Comparison of ENCODE assay signal across 16 cellular contexts in the genomic region with DNA sequence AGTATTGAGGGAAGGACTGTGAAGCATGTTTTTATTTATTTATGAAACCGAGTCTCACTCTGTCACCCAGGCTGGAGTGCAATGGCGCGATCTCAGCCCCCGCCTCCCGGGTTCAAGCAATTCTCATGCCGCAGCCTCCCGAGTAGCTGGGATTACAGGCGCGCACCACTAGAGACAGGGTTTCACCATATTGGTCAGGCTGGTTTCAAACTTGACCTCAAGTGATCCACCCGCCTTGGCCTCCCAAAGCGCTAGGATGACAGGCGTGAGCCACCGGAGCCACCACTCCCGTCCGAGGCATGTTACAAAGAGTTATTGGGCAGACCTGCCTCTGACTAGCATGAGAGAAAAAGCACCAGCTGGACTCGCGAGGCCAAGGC. TPM values are rescaled to one million over a fixed set of nuclear protein-coding genes. Genes with fewer than 3 reads are reported as not detected.
DNase-seq lines count a peak whose midpoint lies in the region; ATAC-seq and TF ChIP-seq lines count a peak whose summit lies in the region.
"Had no signal": no experiment of that assay in that cellular context is flagged by ENCODE, and none has a peak within 500 bp of the region (broad histone marks: within the 10 kb centered on the region; RNA-seq: fewer than 3 reads in every experiment).

No MANE protein-coding gene starts in this region.

- no peaks in the 10 kb centered on the region for H3K9me2 ChIP-seq in hepatocyte (replicated peaks; ENCODE audit: insufficient read depth)
- H3K9me2 ChIP-seq: SK-N-SH had no signal

- no peak for ATAC-seq in activated naive CD8-positive, alpha-beta T cell treated with anti-CD3 and anti-CD28 coated beads, Interleukin-2, amount 10 ng/mL, durations not matched to agents 7 days and 5 days (ENCODE audit: low read depth)
- ATAC-seq in left cardiac atrium: no peak

- H3K9me3 ChIP-seq in CD8-positive, alpha-beta memory T cell (ENCODE audit: low read length): no peaks in the 10 kb centered on the region
- no peaks in the 10 kb centered on the region for H3K9me3 ChIP-seq in HEK293 (ENCODE audit: control insufficient read depth, insufficient read depth, low read depth, low read length)
- H3K9me3 ChIP-seq in hepatocyte (ENCODE audit: low read depth): no peaks in the 10 kb centered on the region
- H3K9me3 ChIP-seq: Caco-2, HAP-1, SK-N-SH had no signal

- TF ChIP-seq CTCF in HEK293 (tag by site-specific recombination; IDR thresholded peaks at IDR 0.05) (no peak), neural crest cell (conservative IDR thresholded peaks at IDR 0.05) (no peak), hepatocyte (IDR thresholded peaks at IDR 0.05; ENCODE audit: poor library complexity) (no peak)

- peaks cover 11% of the 10 kb centered on the region for H3K36me3 ChIP-seq in CD8-positive, alpha-beta memory T cell (ENCODE audit: insufficient read depth, low read length)
- H3K36me3 ChIP-seq in HEK293 (ENCODE audit: control insufficient read depth in 2 of 2, insufficient read depth in 1 of 2, low read length in 2 of 2) (peaks cover 20 to 63% of the 10 kb centered on the region in 2 experiments), hepatocyte (replicated peaks; ENCODE audit: insufficient read depth, low read depth) (no peaks in the 10 kb centered on the region)

- H3K4me1 Mint-ChIP-seq in CD8-positive, alpha-beta memory T cell: peaks cover 24 to 43% (median 30%) of the 10 kb centered on the region in 3 donors
- H3K4me1 Mint-ChIP-seq in activated naive CD8-positive, alpha-beta T cell treated with anti-CD3 and anti-CD28 coated beads, Interleukin-2, amount 10 ng/mL, durations not matched to agents 7 days and 5 days: peaks cover 19% of the 10 kb centered on the region
- H3K4me1 Mint-ChIP-seq in neural crest cell: peaks cover 13% of the 10 kb centered on the region

- no peaks in the 10 kb centered on the region for H3K27me3 Mint-ChIP-seq in CD8-positive, alpha-beta memory T cell
- H3K27me3 Mint-ChIP-seq in activated naive CD8-positive, alpha-beta T cell treated with anti-CD3 and anti-CD28 coated beads, Interleukin-2, amount 10 ng/mL, durations not matched to agents 7 days and 5 days: no peaks in the 10 kb centered on the region
- peaks cover 18% of the 10 kb centered on the region for H3K27me3 Mint-ChIP-seq in neural crest cell (ENCODE audit: low read depth)

- WGBS in hepatocyte (ENCODE audit: low lambda C conversion rate, missing lambda C conversion rate): 97% methylated on average over 17 of the region's 17 CpGs

- peak overlapping the region in 1 of 8 donors; percentile 69 for H3K27ac Mint-ChIP-seq in CD8-positive, alpha-beta memory T cell
- peak overlapping the region; percentile 9 for H3K27ac Mint-ChIP-seq in activated naive CD8-positive, alpha-beta T cell treated with anti-CD3 and anti-CD28 coated beads, Interleukin-2, amount 10 ng/mL, durations not matched to agents 7 days and 5 days
- H3K27ac Mint-ChIP-seq in neural crest cell (ENCODE audit: unreplicated experiment): peak overlapping the region; percentile 62
- H3K27ac Mint-ChIP-seq: CD14-positive monocyte had no signal

- DNase-seq in CD8-positive, alpha-beta memory T cell: no peak
- DNase-seq in activated naive CD8-positive, alpha-beta T cell treated with anti-CD3 and anti-CD28 coated beads, Interleukin-2, amount 10 ng/mL, durations not matched to agents 7 days and 5 days: no peak
- no peak for DNase-seq in neural crest cell (ENCODE audit: low read depth, low spot score)
- no peak for DNase-seq in hepatocyte (ENCODE audit: low spot score)
- DNase-seq in left cardiac atrium: no peak
- DNase-seq in AML-193 (lab: John Stamatoyannopoulos, UW): no peak
- DNase-seq: ACHN; Caco-2; NCI-H1694 treated with DMSO at 0.1 percent for 48 hours; NCI-H748 treated with DMSO at 0.1 percent for 48 hours; NK-92 treated with Interleukin-12 subunit alpha and Interleukin-12 subunit beta, amount 100 ng/mL, for 24 hours; Right ventricle myocardium superior; SK-N-SH had no signal

- H3K4me3 ChIP-seq in CD8-positive, alpha-beta memory T cell (ENCODE audit: low read length): no peak overlapping the region
- H3K4me3 ChIP-seq in HEK293 (ENCODE audit: low read depth, low read length) (no peak overlapping the region), hepatocyte (no peak overlapping the region)
- H3K4me3 ChIP-seq: HAP-1 had no signal

- POLR2A ChIA-PET in CD8-positive, alpha-beta memory T cell (lab: Charles Lee): no interaction called here
- POLR2A ChIA-PET in HEK293 (lab: Yijun Ruan, JAX): interaction anchor here (1.0 to 1.8 kb wide), 4 partner anchors 19 to 127 kb away, joined by 3 to 7 read pairs (median 4); a partner anchor contains a TSS
- POLR2A ChIA-PET in activated naive CD8-positive, alpha-beta T cell treated with anti-CD3 and anti-CD28 coated beads, Interleukin-2, amount 10 ng/mL, durations not matched to agents 7 days and 5 days (lab: Charles Lee): no interaction called here

- no peak overlapping the region for H3K4me2 ChIP-seq in hepatocyte
- H3K4me2 ChIP-seq: SK-N-SH had no signal

- no peak overlapping the region for H3K27ac ChIP-seq in CD8-positive, alpha-beta memory T cell (ENCODE audit: low read depth, low read length)
- no peak overlapping the region for H3K27ac ChIP-seq in HEK293 (ENCODE audit: extremely low read depth, low read depth, low read length)
- no peak overlapping the region for H3K27ac ChIP-seq in hepatocyte

- no peaks in the 10 kb centered on the region for H3K9me3 Mint-ChIP-seq in CD8-positive, alpha-beta memory T cell
- H3K9me3 Mint-ChIP-seq in activated naive CD8-positive, alpha-beta T cell treated with anti-CD3 and anti-CD28 coated beads, Interleukin-2, amount 10 ng/mL, durations not matched to agents 7 days and 5 days: no peaks in the 10 kb centered on the region
- no peaks in the 10 kb centered on the region for H3K9me3 Mint-ChIP-seq in neural crest cell
- H3K9me3 Mint-ChIP-seq: CD14-positive monocyte had no signal

- CTCF ChIA-PET in CD8-positive, alpha-beta memory T cell (lab: Charles Lee): no interaction called here
- CTCF ChIA-PET in HEK293 (lab: Yijun Ruan, JAX): interaction anchor here (0.6 kb wide), 1 partner anchor 149 kb away, joined by 4 read pairs; no protein-coding TSS in a partner anchor

- peaks cover 0 to 41% (median 4%) of the 10 kb centered on the region in 3 donors for H3K36me3 Mint-ChIP-seq in CD8-positive, alpha-beta memory T cell
- H3K36me3 Mint-ChIP-seq in activated naive CD8-positive, alpha-beta T cell treated with anti-CD3 and anti-CD28 coated beads, Interleukin-2, amount 10 ng/mL, durations not matched to agents 7 days and 5 days: peaks cover 18% of the 10 kb centered on the region
- peaks cover 9% of the 10 kb centered on the region for H3K36me3 Mint-ChIP-seq in neural crest cell (ENCODE audit: low read depth)

- no peak overlapping the region for H2AFZ ChIP-seq in hepatocyte

- H3K4me3 Mint-ChIP-seq in CD8-positive, alpha-beta memory T cell: peak overlapping the region in 4 of 7 donors; percentile 1 to 54 (median 18)
- no peak overlapping the region for H3K4me3 Mint-ChIP-seq in activated naive CD8-positive, alpha-beta T cell treated with anti-CD3 and anti-CD28 coated beads, Interleukin-2, amount 10 ng/mL, durations not matched to agents 7 days and 5 days
- peak overlapping the region; percentile 80 for H3K4me3 Mint-ChIP-seq in neural crest cell
- H3K4me3 Mint-ChIP-seq: CD14-positive monocyte had no signal

- H3K79me2 ChIP-seq in hepatocyte: peaks cover 40% of the 10 kb centered on the region

- H3K27me3 ChIP-seq in CD8-positive, alpha-beta memory T cell (ENCODE audit: insufficient read depth, low read length, poor library complexity, severe bottlenecking): no peaks in the 10 kb centered on the region
- H3K27me3 ChIP-seq in hepatocyte: no peaks in the 10 kb centered on the region

- H3K4me1 ChIP-seq in CD8-positive, alpha-beta memory T cell (ENCODE audit: insufficient read depth, low read length): peaks cover 37% of the 10 kb centered on the region
- H3K4me1 ChIP-seq in HEK293 (ENCODE audit: control insufficient read depth, insufficient read depth, low read length): peaks cover 4% of the 10 kb centered on the region; the same call in 1 of the 2 replicates
- H3K4me1 ChIP-seq in hepatocyte (ENCODE audit: insufficient read depth): peaks cover 29% of the 10 kb centered on the region

- peaks cover 6% of the 10 kb centered on the region for H4K20me1 ChIP-seq in hepatocyte (ENCODE audit: insufficient read depth, poor library complexity, severe bottlenecking)

- intact Hi-C loops in left cardiac atrium (cut with DNase I): no loop called here

RNA-seq across cellular contexts. Expression of a gene that starts 3.1 kb away (rescaled TPM):
- 100 to 1,000 TPM; 246 to 255 TPM for total RNA-seq in CD8-positive, alpha-beta memory T cell
- 53.6 TPM for polyA plus RNA-seq in CD8-positive, alpha-beta memory T cell
- total RNA-seq in activated naive CD8-positive, alpha-beta T cell treated with anti-CD3 and anti-CD28 coated beads, Interleukin-2, amount 10 ng/mL, durations not matched to agents 7 days and 5 days: 10 to 100 TPM; 55.1 to 59.2 TPM
- total RNA-seq in neural crest cell (106 TPM in 2 replicates), hepatocyte (24.5 and 37.0 TPM in 2 replicates), left cardiac atrium (100 to 1,000 TPM; 133 TPM)
- polyA plus RNA-seq in hepatocyte: 94.6 and 96.1 TPM in 2 replicates

RNA-seq across cellular contexts. Expression of a gene that starts 5.9 kb away (rescaled TPM):
- 10 to 100 TPM; 34.1 to 34.7 TPM for total RNA-seq in CD8-positive, alpha-beta memory T cell
- 4.9 TPM for polyA plus RNA-seq in CD8-positive, alpha-beta memory T cell
- total RNA-seq in activated naive CD8-positive, alpha-beta T cell treated with anti-CD3 and anti-CD28 coated beads, Interleukin-2, amount 10 ng/mL, durations not matched to agents 7 days and 5 days: 10 to 100 TPM; 22.0 to 25.1 TPM
- total RNA-seq in neural crest cell (27.1 and 28.8 TPM in 2 replicates), hepatocyte (27.5 and 31.3 TPM in 2 replicates), left cardiac atrium (10 to 100 TPM; 10.1 to 11.8 TPM)
- polyA plus RNA-seq in hepatocyte: 34.8 and 53.2 TPM in 2 replicates

RNA-seq across cellular contexts. Expression of a gene that starts 22.4 kb away (rescaled TPM):
- 100 to 1,000 TPM; 122 to 135 TPM for total RNA-seq in CD8-positive, alpha-beta memory T cell
- polyA plus RNA-seq in CD8-positive, alpha-beta memory T cell: 36.7 TPM
- 100 to 1,000 TPM; 152 to 164 TPM for total RNA-seq in activated naive CD8-positive, alpha-beta T cell treated with anti-CD3 and anti-CD28 coated beads, Interleukin-2, amount 10 ng/mL, durations not matched to agents 7 days and 5 days
- total RNA-seq in neural crest cell (103 and 108 TPM in 2 replicates), hepatocyte (47.3 and 59.2 TPM in 2 replicates), left cardiac atrium (10 to 100 TPM; 42.3 to 52.6 TPM)
- 128 and 142 TPM in 2 replicates for polyA plus RNA-seq in hepatocyte

RNA-seq across cellular contexts. Expression of a gene that starts 22.6 kb away (rescaled TPM):
- 10 to 100 TPM; 16.3 to 19.7 TPM for total RNA-seq in CD8-positive, alpha-beta memory T cell
- 33.0 TPM for polyA plus RNA-seq in CD8-positive, alpha-beta memory T cell
- 10 to 100 TPM; 17.7 to 19.0 TPM for total RNA-seq in activated naive CD8-positive, alpha-beta T cell treated with anti-CD3 and anti-CD28 coated beads, Interleukin-2, amount 10 ng/mL, durations not matched to agents 7 days and 5 days
- 51.0 and 53.7 TPM in 2 replicates for total RNA-seq in neural crest cell
- 34.2 and 38.8 TPM in 2 replicates for total RNA-seq in hepatocyte
- polyA plus RNA-seq in hepatocyte: 64.6 and 70.6 TPM in 2 replicates
- 10 to 100 TPM; 12.2 to 22.3 TPM for total RNA-seq in left cardiac atrium

RNA-seq across cellular contexts. Expression of a gene that starts 39.7 kb away (rescaled TPM):
- total RNA-seq in CD8-positive, alpha-beta memory T cell: 10 to 100 TPM; 68.6 to 70.7 TPM
- polyA plus RNA-seq in CD8-positive, alpha-beta memory T cell: 22.2 TPM
- 10 to 100 TPM; 31.3 to 32.0 TPM for total RNA-seq in activated naive CD8-positive, alpha-beta T cell treated with anti-CD3 and anti-CD28 coated beads, Interleukin-2, amount 10 ng/mL, durations not matched to agents 7 days and 5 days
- 37.0 and 38.3 TPM in 2 replicates for total RNA-seq in neural crest cell
- 8.3 and 9.1 TPM in 2 replicates for total RNA-seq in hepatocyte
- 20.5 and 23.0 TPM in 2 replicates for polyA plus RNA-seq in hepatocyte
- total RNA-seq in left cardiac atrium: 1 to 10 TPM; 7.2 to 8.9 TPM
